8 cellular contexts compared by ENCODE assay signal in the genomic region with DNA sequence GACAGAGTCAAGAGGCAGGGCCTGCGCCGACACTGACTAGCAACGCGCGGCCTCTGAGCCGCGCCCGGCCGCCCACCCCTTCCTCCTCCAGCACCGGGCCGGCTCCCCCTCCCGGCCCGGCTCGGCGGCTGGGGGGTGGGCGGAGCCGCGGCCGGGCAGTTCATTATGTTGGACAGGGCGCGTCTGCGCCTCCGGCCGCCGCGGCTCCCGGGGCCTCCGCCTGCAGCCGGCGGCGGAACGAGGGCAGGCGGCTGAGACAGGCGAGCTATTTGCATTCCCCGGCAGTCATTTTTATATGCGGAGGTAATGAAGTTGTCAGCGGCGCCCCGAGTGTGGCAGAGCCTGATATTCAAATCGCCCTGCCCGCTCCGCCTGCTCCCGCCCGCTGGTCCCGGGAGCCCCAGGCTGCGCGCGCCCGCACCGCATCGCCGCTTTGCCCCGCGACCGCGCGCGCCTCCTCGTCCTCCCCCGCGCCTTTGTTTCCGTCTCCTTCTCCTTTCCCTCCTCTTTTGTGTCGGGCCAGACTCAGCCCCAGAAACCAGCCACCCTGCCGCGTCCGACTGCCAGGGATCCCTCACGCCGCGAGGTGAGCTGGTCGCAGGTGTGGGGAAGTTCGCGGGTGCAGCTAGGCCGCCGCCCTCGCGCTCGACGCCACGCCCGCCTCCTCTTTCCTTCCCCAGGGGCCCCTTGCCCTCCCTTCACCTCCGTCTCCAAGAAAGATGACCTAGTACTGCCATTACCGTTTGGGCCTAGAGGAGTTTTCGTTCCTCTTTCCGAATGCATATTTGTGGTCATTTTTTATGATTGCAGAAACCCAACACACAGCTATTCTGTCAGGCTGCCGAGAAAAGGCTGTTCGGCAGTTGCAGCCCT.
A peak's percentile ranks its signal among the peaks of the same experiment; 100 is the strongest.
DNase-seq lines count a peak whose midpoint lies in the region; ATAC-seq and TF ChIP-seq lines count a peak whose summit lies in the region.

No MANE protein-coding gene starts in this region.

- H3K27ac Mint-ChIP-seq in progenitor cell of endocrine pancreas: peak overlapping the region; percentile 99

- H3K4me1 ChIP-seq in right cardiac atrium (ENCODE audit: control insufficient read depth, insufficient read depth, low read length): no peaks in the 10 kb centered on the region

- H3K9me3 ChIP-seq in right cardiac atrium (ENCODE audit: control insufficient read depth, low read length): no peaks in the 10 kb centered on the region

- no peak for TF ChIP-seq CTCF in progenitor cell of endocrine pancreas (IDR thresholded peaks at IDR 0.05; ENCODE audit: unreplicated experiment)

- H3K4me1 Mint-ChIP-seq in progenitor cell of endocrine pancreas (ENCODE audit: low read depth): peaks cover 20% of the 10 kb centered on the region

- DNase-seq in GF-D8 (lab: John Stamatoyannopoulos, UW): peak; percentile 95
- peak; percentile 62 for DNase-seq in HuH-7.5 (ENCODE audit: low spot score)
- peak; percentile 78 for DNase-seq in RPMI7951 (ENCODE audit: low read depth)
- DNase-seq in amygdala (lab: John Stamatoyannopoulos, UW): peak in 38 of 56 donors; percentile 8 to 70 (median 44)
- peak; percentile 67 to 90 (median 90) for DNase-seq in right cardiac atrium
- peak; percentile 51 for DNase-seq in progenitor cell of endocrine pancreas (ENCODE audit: low spot score, unreplicated experiment)
- no peak for DNase-seq in amniotic stem cell (lab: John Stamatoyannopoulos, UW)

- H3K27me3 ChIP-seq in right cardiac atrium (ENCODE audit: control insufficient read depth, insufficient read depth): no peaks in the 10 kb centered on the region

- ATAC-seq in GM21619 (IDR thresholded peaks at IDR 0.05; ENCODE audit: unreplicated experiment): peak; percentile 91
- ATAC-seq in right cardiac atrium: peak; percentile 97 to 99

- no peaks in the 10 kb centered on the region for H3K9me3 Mint-ChIP-seq in progenitor cell of endocrine pancreas (ENCODE audit: low read depth)

- peaks cover 9% of the 10 kb centered on the region for H3K27me3 Mint-ChIP-seq in progenitor cell of endocrine pancreas

- peak overlapping the region; percentile 83 for H3K27ac ChIP-seq in right cardiac atrium (ENCODE audit: low read length)

- under 1% methylated on average over 86 of the region's 86 CpGs for WGBS in right cardiac atrium

- no peaks in the 10 kb centered on the region for H3K36me3 Mint-ChIP-seq in progenitor cell of endocrine pancreas (ENCODE audit: insufficient read depth)

- peak overlapping the region; percentile 72 for H3K4me3 ChIP-seq in right cardiac atrium (ENCODE audit: low read length)

- intact Hi-C loops in right cardiac atrium (cut with DNase I): no loop called here

- H3K4me3 Mint-ChIP-seq in progenitor cell of endocrine pancreas (ENCODE audit: low read depth): peak overlapping the region; percentile 96
